2 cellular contexts compared by ENCODE assay signal in the genomic region with DNA sequence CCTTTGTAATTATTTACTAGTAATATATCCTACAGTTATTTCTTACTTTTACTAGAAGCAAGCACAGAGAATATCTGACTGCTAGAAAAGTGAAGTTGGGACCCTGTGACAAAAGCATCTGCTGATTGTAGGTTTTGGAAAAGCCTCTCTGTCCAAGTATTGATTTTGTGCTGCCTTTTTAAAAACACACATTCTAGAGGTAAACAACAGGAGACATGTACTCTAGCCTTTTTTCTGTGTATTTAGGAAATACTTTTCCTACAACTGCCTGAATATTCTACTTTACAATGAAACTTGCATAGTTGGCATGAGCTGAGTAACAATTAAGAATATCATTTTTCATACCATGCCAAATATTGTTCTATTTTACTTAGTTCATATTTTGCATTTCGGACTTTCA.
TF ChIP-seq lines count a peak whose summit lies in the region.

No MANE protein-coding gene starts in this region.

TF ChIP-seq in liver, 16 proteins besides CTCF, POLR2A, EP300 and RAD21 (continued from another document):
- TF ChIP-seq, protein P1, sequence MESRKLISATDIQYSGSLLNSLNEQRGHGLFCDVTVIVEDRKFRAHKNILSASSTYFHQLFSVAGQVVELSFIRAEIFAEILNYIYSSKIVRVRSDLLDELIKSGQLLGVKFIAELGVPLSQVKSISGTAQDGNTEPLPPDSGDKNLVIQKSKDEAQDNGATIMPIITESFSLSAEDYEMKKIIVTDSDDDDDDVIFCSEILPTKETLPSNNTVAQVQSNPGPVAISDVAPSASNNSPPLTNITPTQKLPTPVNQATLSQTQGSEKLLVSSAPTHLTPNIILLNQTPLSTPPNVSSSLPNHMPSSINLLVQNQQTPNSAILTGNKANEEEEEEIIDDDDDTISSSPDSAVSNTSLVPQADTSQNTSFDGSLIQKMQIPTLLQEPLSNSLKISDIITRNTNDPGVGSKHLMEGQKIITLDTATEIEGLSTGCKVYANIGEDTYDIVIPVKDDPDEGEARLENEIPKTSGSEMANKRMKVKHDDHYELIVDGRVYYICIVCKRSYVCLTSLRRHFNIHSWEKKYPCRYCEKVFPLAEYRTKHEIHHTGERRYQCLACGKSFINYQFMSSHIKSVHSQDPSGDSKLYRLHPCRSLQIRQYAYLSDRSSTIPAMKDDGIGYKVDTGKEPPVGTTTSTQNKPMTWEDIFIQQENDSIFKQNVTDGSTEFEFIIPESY (IDR thresholded peaks at IDR 0.05): no peak
- TF ChIP-seq SP1 (IDR thresholded peaks at IDR 0.05) (peak; percentile 69), TAF1 (conservative IDR thresholded peaks at IDR 0.05) (no peak)
- TF ChIP-seq, protein P2, sequence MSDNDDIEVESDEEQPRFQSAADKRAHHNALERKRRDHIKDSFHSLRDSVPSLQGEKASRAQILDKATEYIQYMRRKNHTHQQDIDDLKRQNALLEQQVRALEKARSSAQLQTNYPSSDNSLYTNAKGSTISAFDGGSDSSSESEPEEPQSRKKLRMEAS (IDR thresholded peaks at IDR 0.05): no peak
TF ChIP-seq in liver: peak in this region for 4.

TF ChIP-seq in HepG2, 621 proteins besides CTCF, POLR2A, EP300 and RAD21 (continued from another document):
- TF ChIP-seq, protein P3, sequence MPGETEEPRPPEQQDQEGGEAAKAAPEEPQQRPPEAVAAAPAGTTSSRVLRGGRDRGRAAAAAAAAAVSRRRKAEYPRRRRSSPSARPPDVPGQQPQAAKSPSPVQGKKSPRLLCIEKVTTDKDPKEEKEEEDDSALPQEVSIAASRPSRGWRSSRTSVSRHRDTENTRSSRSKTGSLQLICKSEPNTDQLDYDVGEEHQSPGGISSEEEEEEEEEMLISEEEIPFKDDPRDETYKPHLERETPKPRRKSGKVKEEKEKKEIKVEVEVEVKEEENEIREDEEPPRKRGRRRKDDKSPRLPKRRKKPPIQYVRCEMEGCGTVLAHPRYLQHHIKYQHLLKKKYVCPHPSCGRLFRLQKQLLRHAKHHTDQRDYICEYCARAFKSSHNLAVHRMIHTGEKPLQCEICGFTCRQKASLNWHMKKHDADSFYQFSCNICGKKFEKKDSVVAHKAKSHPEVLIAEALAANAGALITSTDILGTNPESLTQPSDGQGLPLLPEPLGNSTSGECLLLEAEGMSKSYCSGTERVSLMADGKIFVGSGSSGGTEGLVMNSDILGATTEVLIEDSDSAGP (CRISPR knock-in tag; IDR thresholded peaks at IDR 0.05; ENCODE audit: borderline replicate concordance): no peak
- TF ChIP-seq SNAPC2 (CRISPR knock-in tag; IDR thresholded peaks at IDR 0.05): no peak
- TF ChIP-seq, protein P4, sequence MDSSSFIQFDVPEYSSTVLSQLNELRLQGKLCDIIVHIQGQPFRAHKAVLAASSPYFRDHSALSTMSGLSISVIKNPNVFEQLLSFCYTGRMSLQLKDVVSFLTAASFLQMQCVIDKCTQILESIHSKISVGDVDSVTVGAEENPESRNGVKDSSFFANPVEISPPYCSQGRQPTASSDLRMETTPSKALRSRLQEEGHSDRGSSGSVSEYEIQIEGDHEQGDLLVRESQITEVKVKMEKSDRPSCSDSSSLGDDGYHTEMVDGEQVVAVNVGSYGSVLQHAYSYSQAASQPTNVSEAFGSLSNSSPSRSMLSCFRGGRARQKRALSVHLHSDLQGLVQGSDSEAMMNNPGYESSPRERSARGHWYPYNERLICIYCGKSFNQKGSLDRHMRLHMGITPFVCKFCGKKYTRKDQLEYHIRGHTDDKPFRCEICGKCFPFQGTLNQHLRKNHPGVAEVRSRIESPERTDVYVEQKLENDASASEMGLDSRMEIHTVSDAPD (CRISPR knock-in tag; IDR thresholded peaks at IDR 0.05): no peak
- TF ChIP-seq TAF15 (IDR thresholded peaks at IDR 0.05; ENCODE audit: low read depth, low read length, poor library complexity, severe bottlenecking): no peak
- no peak for TF ChIP-seq GPN1 (CRISPR knock-in tag; IDR thresholded peaks at IDR 0.05; ENCODE audit: borderline replicate concordance)
- TF ChIP-seq, protein P5, sequence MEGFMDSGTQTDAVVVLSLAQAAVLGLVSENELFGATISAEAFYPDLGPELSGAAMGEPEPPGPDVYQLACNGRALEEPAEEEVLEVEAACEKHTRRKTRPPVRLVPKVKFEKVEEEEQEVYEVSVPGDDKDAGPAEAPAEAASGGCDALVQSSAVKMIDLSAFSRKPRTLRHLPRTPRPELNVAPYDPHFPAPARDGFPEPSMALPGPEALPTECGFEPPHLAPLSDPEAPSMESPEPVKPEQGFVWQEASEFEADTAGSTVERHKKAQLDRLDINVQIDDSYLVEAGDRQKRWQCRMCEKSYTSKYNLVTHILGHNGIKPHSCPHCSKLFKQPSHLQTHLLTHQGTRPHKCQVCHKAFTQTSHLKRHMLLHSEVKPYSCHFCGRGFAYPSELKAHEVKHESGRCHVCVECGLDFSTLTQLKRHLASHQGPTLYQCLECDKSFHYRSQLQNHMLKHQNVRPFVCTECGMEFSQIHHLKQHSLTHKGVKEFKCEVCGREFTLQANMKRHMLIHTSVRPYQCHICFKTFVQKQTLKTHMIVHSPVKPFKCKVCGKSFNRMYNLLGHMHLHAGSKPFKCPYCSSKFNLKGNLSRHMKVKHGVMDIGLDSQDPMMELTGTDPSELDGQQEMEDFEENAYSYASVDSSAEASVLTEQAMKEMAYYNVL (CRISPR knock-in tag; IDR thresholded peaks at IDR 0.05; ENCODE audit: borderline replicate concordance): no peak
- TF ChIP-seq NONO (IDR thresholded peaks at IDR 0.05): no peak
- no peak for TF ChIP-seq NONO (CRISPR knock-in tag; conservative IDR thresholded peaks at IDR 0.05)
